2 cellular contexts compared by ENCODE assay signal in genomic region chr20:41233976-41234514, GRCh38.
TF ChIP-seq lines count a peak whose summit lies in the region.

No MANE protein-coding gene starts in this region.

TF ChIP-seq in SK-N-SH, 30 proteins besides CTCF, POLR2A, EP300 and RAD21:
- no peak for TF ChIP-seq MXI1 (IDR thresholded peaks at IDR 0.05; ENCODE audit: low read depth, low read length)
- TF ChIP-seq CHD2 (IDR thresholded peaks at IDR 0.05; ENCODE audit: low read length, partially characterized antibody): no peak
- TF ChIP-seq JUND (IDR thresholded peaks at IDR 0.05): no peak
- no peak for TF ChIP-seq TAF1 (IDR thresholded peaks at IDR 0.05; ENCODE audit: borderline replicate concordance, low read depth, low read length)
- TF ChIP-seq GATA2 (CRISPR knock-in tag; IDR thresholded peaks at IDR 0.05): no peak
- TF ChIP-seq, protein P1, sequence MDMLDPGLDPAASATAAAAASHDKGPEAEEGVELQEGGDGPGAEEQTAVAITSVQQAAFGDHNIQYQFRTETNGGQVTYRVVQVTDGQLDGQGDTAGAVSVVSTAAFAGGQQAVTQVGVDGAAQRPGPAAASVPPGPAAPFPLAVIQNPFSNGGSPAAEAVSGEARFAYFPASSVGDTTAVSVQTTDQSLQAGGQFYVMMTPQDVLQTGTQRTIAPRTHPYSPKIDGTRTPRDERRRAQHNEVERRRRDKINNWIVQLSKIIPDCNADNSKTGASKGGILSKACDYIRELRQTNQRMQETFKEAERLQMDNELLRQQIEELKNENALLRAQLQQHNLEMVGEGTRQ (IDR thresholded peaks at IDR 0.05; ENCODE audit: borderline replicate concordance, low read depth, low read length): no peak
- no peak for TF ChIP-seq NRF1 (IDR thresholded peaks at IDR 0.05; ENCODE audit: low read depth, low read length)
- no peak for TF ChIP-seq FOSL2 (IDR thresholded peaks at IDR 0.05; ENCODE audit: borderline replicate concordance, low read depth)
- no peak for TF ChIP-seq RCOR1 (IDR thresholded peaks at IDR 0.05; ENCODE audit: low read length)
- no peak for TF ChIP-seq YY1 (IDR thresholded peaks at IDR 0.05; ENCODE audit: low read depth)
- TF ChIP-seq FOXJ3 (CRISPR knock-in tag; IDR thresholded peaks at IDR 0.05): no peak
- no peak for TF ChIP-seq NFIC (IDR thresholded peaks at IDR 0.05; ENCODE audit: borderline replicate concordance)
- no peak for TF ChIP-seq ELF1 (IDR thresholded peaks at IDR 0.05)
- TF ChIP-seq, protein P2, sequence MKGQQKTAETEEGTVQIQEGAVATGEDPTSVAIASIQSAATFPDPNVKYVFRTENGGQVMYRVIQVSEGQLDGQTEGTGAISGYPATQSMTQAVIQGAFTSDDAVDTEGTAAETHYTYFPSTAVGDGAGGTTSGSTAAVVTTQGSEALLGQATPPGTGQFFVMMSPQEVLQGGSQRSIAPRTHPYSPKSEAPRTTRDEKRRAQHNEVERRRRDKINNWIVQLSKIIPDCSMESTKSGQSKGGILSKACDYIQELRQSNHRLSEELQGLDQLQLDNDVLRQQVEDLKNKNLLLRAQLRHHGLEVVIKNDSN (IDR thresholded peaks at IDR 0.05; ENCODE audit: borderline replicate concordance, low read depth): no peak
- no peak for TF ChIP-seq TCF12 (IDR thresholded peaks at IDR 0.05)
- TF ChIP-seq SMC3 (IDR thresholded peaks at IDR 0.05; ENCODE audit: low read depth, low read length): no peak
- TF ChIP-seq RXRA (IDR thresholded peaks at IDR 0.05; ENCODE audit: borderline replicate concordance, low read depth): no peak
- TF ChIP-seq GABPA (IDR thresholded peaks at IDR 0.05; ENCODE audit: low read depth): no peak

TF ChIP-seq in SK-N-SH treated with all-trans-retinoic acid at 6 μM for 48 hours, 23 proteins besides CTCF, POLR2A, EP300 and RAD21 (continued from another document):
- no peak for TF ChIP-seq ZNF8 (CRISPR knock-in tag; IDR thresholded peaks at IDR 0.05)
- no peak for TF ChIP-seq PPARA (CRISPR knock-in tag; IDR thresholded peaks at IDR 0.05; ENCODE audit: borderline replicate concordance)
- TF ChIP-seq CSDC2 (CRISPR knock-in tag; IDR thresholded peaks at IDR 0.05): no peak
- TF ChIP-seq ZC3H10 (CRISPR knock-in tag; IDR thresholded peaks at IDR 0.05): no peak
- no peak for TF ChIP-seq SNAI2 (CRISPR knock-in tag; IDR thresholded peaks at IDR 0.05)
- no peak for TF ChIP-seq ISL1 (CRISPR knock-in tag; IDR thresholded peaks at IDR 0.05)
- no peak for TF ChIP-seq ARNTL (CRISPR knock-in tag; IDR thresholded peaks at IDR 0.05; ENCODE audit: borderline replicate concordance, low read depth)
- no peak for TF ChIP-seq TSHZ2 (CRISPR knock-in tag; IDR thresholded peaks at IDR 0.05)
- no peak for TF ChIP-seq ZNF70 (CRISPR knock-in tag; IDR thresholded peaks at IDR 0.05)
- TF ChIP-seq, protein P3, sequence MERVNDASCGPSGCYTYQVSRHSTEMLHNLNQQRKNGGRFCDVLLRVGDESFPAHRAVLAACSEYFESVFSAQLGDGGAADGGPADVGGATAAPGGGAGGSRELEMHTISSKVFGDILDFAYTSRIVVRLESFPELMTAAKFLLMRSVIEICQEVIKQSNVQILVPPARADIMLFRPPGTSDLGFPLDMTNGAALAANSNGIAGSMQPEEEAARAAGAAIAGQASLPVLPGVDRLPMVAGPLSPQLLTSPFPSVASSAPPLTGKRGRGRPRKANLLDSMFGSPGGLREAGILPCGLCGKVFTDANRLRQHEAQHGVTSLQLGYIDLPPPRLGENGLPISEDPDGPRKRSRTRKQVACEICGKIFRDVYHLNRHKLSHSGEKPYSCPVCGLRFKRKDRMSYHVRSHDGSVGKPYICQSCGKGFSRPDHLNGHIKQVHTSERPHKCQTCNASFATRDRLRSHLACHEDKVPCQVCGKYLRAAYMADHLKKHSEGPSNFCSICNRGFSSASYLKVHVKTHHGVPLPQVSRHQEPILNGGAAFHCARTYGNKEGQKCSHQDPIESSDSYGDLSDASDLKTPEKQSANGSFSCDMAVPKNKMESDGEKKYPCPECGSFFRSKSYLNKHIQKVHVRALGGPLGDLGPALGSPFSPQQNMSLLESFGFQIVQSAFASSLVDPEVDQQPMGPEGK (CRISPR knock-in tag; IDR thresholded peaks at IDR 0.05; ENCODE audit: borderline replicate concordance): no peak
- TF ChIP-seq ZFP30 (CRISPR knock-in tag; IDR thresholded peaks at IDR 0.05): no peak
- TF ChIP-seq ESRRG (CRISPR knock-in tag; IDR thresholded peaks at IDR 0.05): no peak
- TF ChIP-seq CSRNP3 (CRISPR knock-in tag; IDR thresholded peaks at IDR 0.05): no peak
- no peak for TF ChIP-seq GLIS3 (CRISPR knock-in tag; IDR thresholded peaks at IDR 0.05)
- no peak for TF ChIP-seq BACH2 (CRISPR knock-in tag; IDR thresholded peaks at IDR 0.05; ENCODE audit: borderline replicate concordance)
- no peak for TF ChIP-seq OSR1 (CRISPR knock-in tag; IDR thresholded peaks at IDR 0.05)
- TF ChIP-seq RARB (CRISPR knock-in tag; IDR thresholded peaks at IDR 0.05): no peak
- no peak for TF ChIP-seq CREB5 (CRISPR knock-in tag; IDR thresholded peaks at IDR 0.05; ENCODE audit: low read depth)
